12 cellular contexts compared by ENCODE assay signal in the genomic region with DNA sequence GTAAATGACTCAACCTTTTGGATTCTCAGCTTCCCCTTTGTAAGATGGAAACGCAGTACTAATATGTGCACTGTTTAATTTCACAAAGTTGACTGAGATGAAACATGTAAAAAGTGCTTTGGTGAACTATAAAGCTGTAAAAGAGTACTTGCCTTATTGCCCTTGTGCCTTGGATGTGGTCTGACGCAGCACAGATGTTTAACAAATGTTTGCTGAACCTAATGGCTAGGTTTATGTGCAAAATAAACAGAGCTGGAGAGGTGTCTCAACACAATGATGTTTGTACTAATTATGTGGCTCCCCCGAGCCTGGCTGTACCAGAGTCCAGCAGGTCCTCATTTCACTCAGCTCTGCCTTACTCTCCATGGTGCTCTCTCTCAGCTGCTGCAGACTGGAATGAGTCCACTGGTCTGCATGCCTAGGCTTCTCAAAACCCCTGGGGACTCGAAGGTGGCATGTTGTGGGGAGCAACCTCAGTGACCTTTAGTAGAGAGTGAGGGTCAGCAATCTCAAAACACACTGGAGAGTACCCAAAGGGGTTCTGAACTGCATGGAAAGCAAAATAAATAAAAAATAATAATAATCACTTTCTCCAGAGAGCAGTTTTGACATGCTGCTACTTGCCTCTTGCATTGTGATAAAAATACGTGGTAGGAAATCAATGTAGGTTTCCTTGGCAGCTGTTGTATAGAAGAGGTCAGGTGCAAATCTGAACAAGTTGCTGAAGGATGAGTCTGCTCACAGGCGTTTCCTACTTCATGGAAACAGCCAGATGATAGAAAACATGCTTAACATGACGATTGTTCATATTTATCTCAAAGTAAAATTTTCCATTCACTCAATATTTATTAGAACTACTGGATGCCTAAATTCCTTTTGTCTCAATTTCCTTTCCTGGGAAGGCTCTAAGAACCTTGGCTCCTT. TPM values are rescaled to one million over a fixed set of nuclear protein-coding genes. Genes with fewer than 3 reads are reported as not detected.
DNase-seq lines count a peak whose midpoint lies in the region; ATAC-seq lines count a peak whose summit lies in the region.
"Had no signal": no experiment of that assay in that cellular context is flagged by ENCODE, and none has a peak within 500 bp of the region (broad histone marks: within the 10 kb centered on the region; RNA-seq: fewer than 3 reads in every experiment).

No MANE protein-coding gene starts in this region.

- H3K4ac ChIP-seq in neuronal stem cell (ENCODE audit: low read length) = no peak overlapping the region

- no peak overlapping the region for H3K4me2 ChIP-seq in neuronal stem cell (ENCODE audit: insufficient read depth, low read length, poor library complexity, severe bottlenecking)
- H3K4me2 ChIP-seq: PC-9 had no signal

- no peak overlapping the region for H2BK120ac ChIP-seq in neuronal stem cell (ENCODE audit: low read depth, low read length)

- H3K9ac ChIP-seq in neuronal stem cell (ENCODE audit: low read depth, low read length, poor library complexity) = no peak overlapping the region

- H3K4me1 ChIP-seq in muscle layer of duodenum (ENCODE audit: control insufficient read depth in 1 of 2, insufficient read depth in 2 of 2, low read length in 2 of 2) (peaks cover 4 to 28% of the 10 kb centered on the region in 2 donors), neuronal stem cell (ENCODE audit: control insufficient read depth in 2 of 2, insufficient read depth in 1 of 2, low read depth in 1 of 2, low read length in 2 of 2) (peaks cover 0 to 5% of the 10 kb centered on the region in 2 donors)

- no peak overlapping the region for H2AFZ ChIP-seq in neuronal stem cell (ENCODE audit: low read length)
- H2AFZ ChIP-seq: PC-9 had no signal

- no peak overlapping the region for H2AK5ac ChIP-seq in neuronal stem cell (ENCODE audit: low read depth, low read length)

- H3K18ac ChIP-seq in neuronal stem cell (ENCODE audit: low read length) = no peak overlapping the region

- no peaks in the 10 kb centered on the region for H3K79me1 ChIP-seq in neuronal stem cell (ENCODE audit: low read depth, low read length)

- no peak overlapping the region for H2BK12ac ChIP-seq in neuronal stem cell (ENCODE audit: low read length)

- no peaks in the 10 kb centered on the region for H3K36me3 Mint-ChIP-seq in natural killer cell treated with Interleukin-12 subunit alpha and Interleukin-12 subunit beta and Interleukin-15 and Interleukin-18, amount 100 ng/mL, for 72 hours

- H3K14ac ChIP-seq in neuronal stem cell (ENCODE audit: low read length) = no peak overlapping the region

- no CpG with 5 or more reads among the region's 7 CpGs for WGBS in neuronal stem cell (ENCODE audit: extremely low coverage in 2 of 2, insufficient read length in 2 of 2, insufficient replicate concordance in 1 of 2), 2 donors

- DNase-seq in DMS153 treated with DMSO at 0.1 percent for 48 hours (lab: John Stamatoyannopoulos, UW; ENCODE audit: unreplicated experiment) (peak; percentile 96), NCI-H1930 (lab: John Stamatoyannopoulos, UW) (peak; percentile 100), cerebellar cortex (ENCODE audit: low spot score) (peak; percentile 84), neuronal stem cell (ENCODE audit: low spot score) (no peak)
- no peak for DNase-seq in activated CD4-positive, alpha-beta T cell treated with anti-CD3 and anti-CD28 coated beads, Interleukin-2, amount 50 U/mL, for 48 hours
- no peak for DNase-seq in natural killer cell treated with Interleukin-12 subunit alpha and Interleukin-12 subunit beta and Interleukin-15 and Interleukin-18, amount 100 ng/mL, for 72 hours (ENCODE audit: low spot score)
- DNase-seq: activated CD8-positive, alpha-beta memory T cell treated with anti-CD3 and anti-CD28 coated beads, Interleukin-2, amount 10 ng/mL, durations not matched to agents 7 days and 5 days; CD8-positive, alpha-beta memory T cell; PC-9; testis had no signal

- H2BK15ac ChIP-seq in neuronal stem cell (ENCODE audit: low read length) = no peak overlapping the region

- no peak overlapping the region for H3K27ac Mint-ChIP-seq in natural killer cell treated with Interleukin-12 subunit alpha and Interleukin-12 subunit beta and Interleukin-15 and Interleukin-18, amount 100 ng/mL, for 72 hours
- H3K27ac Mint-ChIP-seq: activated CD8-positive, alpha-beta memory T cell treated with anti-CD3 and anti-CD28 coated beads, Interleukin-2, amount 10 ng/mL, durations not matched to agents 7 days and 5 days had no signal

- H3K9me3 ChIP-seq in muscle layer of duodenum (ENCODE audit: control insufficient read depth in 1 of 2, low read length in 2 of 2) = no peaks in the 10 kb centered on the region
- no peaks in the 10 kb centered on the region for H3K9me3 ChIP-seq in neuronal stem cell (replicated peaks in 1 of 2; ENCODE audit: control insufficient read depth in 2 of 2, insufficient read depth in 1 of 2, low read depth in 1 of 2, low read length in 2 of 2)
- H3K9me3 ChIP-seq: testis had no signal

- no peak overlapping the region for H3K23ac ChIP-seq in neuronal stem cell (ENCODE audit: low read depth, low read length, poor library complexity)

- H3K4me3 ChIP-seq in muscle layer of duodenum (ENCODE audit: low read depth in 1 of 2, low read length in 2 of 2) (peak overlapping the region in 1 of 2 donors; percentile 19), neuronal stem cell (ENCODE audit: low read length in 2 of 2) (no peak overlapping the region)
- H3K4me3 ChIP-seq: PC-9, testis had no signal

- H3K27ac ChIP-seq in muscle layer of duodenum (ENCODE audit: low read length) (peak overlapping the region; percentile 72), neuronal stem cell (replicated peaks; ENCODE audit: low read length) (no peak overlapping the region)
- H3K27ac ChIP-seq: PC-9, testis had no signal

- no peak for ATAC-seq in natural killer cell treated with Interleukin-12 subunit alpha and Interleukin-12 subunit beta and Interleukin-15 and Interleukin-18, amount 100 ng/mL, for 72 hours
- no peak for ATAC-seq in HG02759 (IDR thresholded peaks at IDR 0.05; ENCODE audit: unreplicated experiment)
- ATAC-seq: activated CD8-positive, alpha-beta memory T cell treated with anti-CD3 and anti-CD28 coated beads, Interleukin-2, amount 10 ng/mL, durations not matched to agents 7 days and 5 days had no signal

- H3K9me3 Mint-ChIP-seq in natural killer cell treated with Interleukin-12 subunit alpha and Interleukin-12 subunit beta and Interleukin-15 and Interleukin-18, amount 100 ng/mL, for 72 hours = no peaks in the 10 kb centered on the region

- H4K8ac ChIP-seq in neuronal stem cell (ENCODE audit: low read depth, low read length) = no peak overlapping the region

- no peak overlapping the region for H2BK5ac ChIP-seq in neuronal stem cell (ENCODE audit: low read length)

- peaks cover 24 to 35% of the 10 kb centered on the region in 2 donors for H3K4me1 Mint-ChIP-seq in natural killer cell treated with Interleukin-12 subunit alpha and Interleukin-12 subunit beta and Interleukin-15 and Interleukin-18, amount 100 ng/mL, for 72 hours (ENCODE audit: low read depth in 2 of 2)

- H3K27me3 ChIP-seq in muscle layer of duodenum (ENCODE audit: low read depth, low read length) (no peaks in the 10 kb centered on the region), neuronal stem cell (ENCODE audit: control insufficient read depth in 3 of 3, insufficient read depth in 3 of 3, low read depth in 1 of 3, low read length in 3 of 3) (no peaks in the 10 kb centered on the region)
- H3K27me3 ChIP-seq: testis had no signal

- no peaks in the 10 kb centered on the region for H3K27me3 Mint-ChIP-seq in natural killer cell treated with Interleukin-12 subunit alpha and Interleukin-12 subunit beta and Interleukin-15 and Interleukin-18, amount 100 ng/mL, for 72 hours
- H3K27me3 Mint-ChIP-seq: activated CD8-positive, alpha-beta memory T cell treated with anti-CD3 and anti-CD28 coated beads, Interleukin-2, amount 10 ng/mL, durations not matched to agents 7 days and 5 days; CD8-positive, alpha-beta memory T cell had no signal

- no peak overlapping the region for H3K4me3 Mint-ChIP-seq in natural killer cell treated with Interleukin-12 subunit alpha and Interleukin-12 subunit beta and Interleukin-15 and Interleukin-18, amount 100 ng/mL, for 72 hours
- H3K4me3 Mint-ChIP-seq: activated CD8-positive, alpha-beta memory T cell treated with anti-CD3 and anti-CD28 coated beads, Interleukin-2, amount 10 ng/mL, durations not matched to agents 7 days and 5 days; CD8-positive, alpha-beta memory T cell had no signal

- H3K36me3 ChIP-seq in muscle layer of duodenum (ENCODE audit: control insufficient read depth in 1 of 2, insufficient read depth in 2 of 2, low read length in 2 of 2) = no peaks in the 10 kb centered on the region
- no peaks in the 10 kb centered on the region for H3K36me3 ChIP-seq in neuronal stem cell (replicated peaks in 1 of 2; ENCODE audit: control insufficient read depth in 2 of 2, insufficient read depth in 2 of 2, low read length in 2 of 2)

- no peak overlapping the region for H4K91ac ChIP-seq in neuronal stem cell (ENCODE audit: low read depth, low read length, poor library complexity)

RNA-seq across cellular contexts. Expression of a gene that starts 8.5 kb away (rescaled TPM):
- total RNA-seq in natural killer cell treated with Interleukin-12 subunit alpha and Interleukin-12 subunit beta and Interleukin-15 and Interleukin-18, amount 100 ng/mL, for 72 hours = 1 to 10 TPM; 5.0 to 5.6 TPM
- 2.4 TPM for polyA plus RNA-seq in neuronal stem cell (2013, experiment 1 of 2)
- polyA plus RNA-seq in neuronal stem cell (2013, experiment 2 of 2) = 2.3 TPM

RNA-seq across cellular contexts. Expression of a gene that starts 8.9 kb away (rescaled TPM):
- 10 to 100 TPM; 39.5 to 41.2 TPM for total RNA-seq in natural killer cell treated with Interleukin-12 subunit alpha and Interleukin-12 subunit beta and Interleukin-15 and Interleukin-18, amount 100 ng/mL, for 72 hours
- 0.54 TPM for polyA plus RNA-seq in neuronal stem cell (2013, experiment 1 of 2)
- polyA plus RNA-seq in neuronal stem cell (2013, experiment 2 of 2) = 0.65 TPM

Comparison
In these comparisons a context has a peak if more than half of its experiments do, and no peak if none do; other contexts are left out.
1. DNase-seq: peak in DMS153 treated with DMSO at 0.1 percent for 48 hours (single experiment), NCI-H1930 (2 of 2) and cerebellar cortex (single experiment); none in activated CD4-positive, alpha-beta T cell treated with anti-CD3 and anti-CD28 coated beads, Interleukin-2, amount 50 U/mL, for 48 hours (0 of 2), natural killer cell treated with Interleukin-12 subunit alpha and Interleukin-12 subunit beta and Interleukin-15 and Interleukin-18, amount 100 ng/mL, for 72 hours (single experiment) and neuronal stem cell (single experiment).